11 cellular contexts compared by ENCODE assay signal in the genomic region with DNA sequence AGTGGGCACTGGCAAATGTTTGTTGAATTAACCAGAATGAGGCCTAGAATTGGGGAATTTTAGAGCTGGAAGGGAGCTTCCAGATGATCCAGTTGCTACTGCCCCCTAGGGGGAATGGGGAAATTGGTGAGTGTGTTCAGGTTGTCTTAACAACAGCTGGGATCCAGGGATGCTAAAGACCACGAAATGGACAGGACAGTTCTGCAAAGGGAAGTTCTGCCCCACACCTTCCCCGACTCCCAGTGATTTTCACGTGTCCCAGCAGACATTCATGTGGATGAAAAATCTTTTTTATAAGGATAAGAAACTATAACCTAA. TPM values are rescaled to one million over a fixed set of nuclear protein-coding genes. Genes with fewer than 3 reads are reported as not detected.
DNase-seq lines count a peak whose midpoint lies in the region; ATAC-seq, FAIRE-seq and TF ChIP-seq lines count a peak whose summit lies in the region.
"Had no signal": no experiment of that assay in that cellular context is flagged by ENCODE, and none has a peak within 500 bp of the region (broad histone marks: within the 10 kb centered on the region; RNA-seq: fewer than 3 reads in every experiment).

No MANE protein-coding gene starts in this region.

- TF ChIP-seq POLR2A in esophagus muscularis mucosa (IDR thresholded peaks at IDR 0.05; ENCODE audit: low read depth), result no peak

- H3K9me3 ChIP-seq in SJCRH30 (replicated peaks) (no peaks in the 10 kb centered on the region), small intestine (ENCODE audit: control insufficient read depth, low read depth) (no peaks in the 10 kb centered on the region), esophagus muscularis mucosa (no peaks in the 10 kb centered on the region)
- no peaks in the 10 kb centered on the region for H3K9me3 ChIP-seq in CD8-positive, alpha-beta memory T cell (ENCODE audit: low read length)

- ATAC-seq in foreskin keratinocyte (peak; percentile 20), GM21737 (IDR thresholded peaks at IDR 0.05; ENCODE audit: unreplicated experiment) (no peak)

- H3K27ac Mint-ChIP-seq in CD8-positive, alpha-beta memory T cell, result peak overlapping the region in 1 of 8 donors; percentile 56
- H3K27ac Mint-ChIP-seq: activated naive CD4-positive, alpha-beta T cell treated with anti-CD3 and anti-CD28 coated beads, Interleukin-2, amount 50 U/mL, for 24 hours had no signal

- H3K4me3 Mint-ChIP-seq in CD8-positive, alpha-beta memory T cell, result no peak overlapping the region
- H3K4me3 Mint-ChIP-seq: activated naive CD4-positive, alpha-beta T cell treated with anti-CD3 and anti-CD28 coated beads, Interleukin-2, amount 50 U/mL, for 24 hours had no signal

- H3K4me1 Mint-ChIP-seq in CD8-positive, alpha-beta memory T cell, result no peaks in the 10 kb centered on the region
- H3K4me1 Mint-ChIP-seq: activated naive CD4-positive, alpha-beta T cell treated with anti-CD3 and anti-CD28 coated beads, Interleukin-2, amount 50 U/mL, for 24 hours had no signal

- POLR2A ChIA-PET in CD8-positive, alpha-beta memory T cell (lab: Charles Lee), result no interaction called here

- in situ Hi-C loops in GM13976 (cut with MboI; ENCODE audit: low sequenced_read_pairs, unreplicated experiment), result no loop called here

- H3K4me1 ChIP-seq in SJCRH30 (peaks cover 21% of the 10 kb centered on the region), foreskin keratinocyte (peaks cover 9% of the 10 kb centered on the region), small intestine (ENCODE audit: control insufficient read depth in 2 of 2, insufficient read depth in 1 of 2, low read depth in 1 of 2, low read length in 1 of 2) (no peaks in the 10 kb centered on the region), esophagus muscularis mucosa (peaks cover 19 to 33% (median 25%) of the 10 kb centered on the region in 4 donors)
- H3K4me1 ChIP-seq in CD8-positive, alpha-beta memory T cell (ENCODE audit: insufficient read depth, low read length), result no peaks in the 10 kb centered on the region

- H3K36me3 Mint-ChIP-seq in CD8-positive, alpha-beta memory T cell, result peaks cover 4 to 70% (median 4%) of the 10 kb centered on the region in 3 donors

- WGBS in small intestine, 3 donors, result 77 to 82% (median 79%) methylated on average over 3 of the region's 3 CpGs
- 59% methylated on average over 3 of the region's 3 CpGs for whole genome bisulfite sequencing in esophagus muscularis mucosa

- CTCF ChIA-PET in CD8-positive, alpha-beta memory T cell (lab: Charles Lee), result no interaction called here

- intact Hi-C loops in esophagus muscularis mucosa (cut with DNase I), result no loop called here

- H3K36me3 ChIP-seq in SJCRH30 (peaks cover 44% of the 10 kb centered on the region), small intestine (ENCODE audit: control insufficient read depth in 2 of 2, insufficient read depth in 2 of 2, low read length in 2 of 2) (peaks cover 2 to 4% of the 10 kb centered on the region in 2 donors), esophagus muscularis mucosa (peaks cover 13 to 45% (median 31%) of the 10 kb centered on the region in 4 donors)
- peaks cover 8% of the 10 kb centered on the region for H3K36me3 ChIP-seq in CD8-positive, alpha-beta memory T cell (ENCODE audit: insufficient read depth, low read length)

- peak; percentile 42 for TF ChIP-seq CTCF in AG09319 (IDR thresholded peaks at IDR 0.05; ENCODE audit: low read depth, low read length)
- peak; percentile 23 for TF ChIP-seq CTCF in GM13976 (IDR thresholded peaks at IDR 0.05; ENCODE audit: borderline replicate concordance, control extremely low read depth, extremely low read depth, insufficient read depth, missing control alignments)
- peak; percentile 71 for TF ChIP-seq CTCF in foreskin keratinocyte (conservative IDR thresholded peaks at IDR 0.05)
- peak in 1 of 3 experiments; percentile 10 for TF ChIP-seq CTCF in esophagus muscularis mucosa (IDR thresholded peaks at IDR 0.05)

- no peaks in the 10 kb centered on the region for H3K9me3 Mint-ChIP-seq in CD8-positive, alpha-beta memory T cell
- H3K9me3 Mint-ChIP-seq: activated naive CD4-positive, alpha-beta T cell treated with anti-CD3 and anti-CD28 coated beads, Interleukin-2, amount 50 U/mL, for 24 hours had no signal

- H3K27me3 ChIP-seq in SJCRH30 (no peaks in the 10 kb centered on the region; the same call in 1 of the 2 replicates), foreskin keratinocyte (no peaks in the 10 kb centered on the region), small intestine (ENCODE audit: control insufficient read depth in 2 of 2, insufficient read depth in 2 of 2, low read length in 2 of 2) (no peaks in the 10 kb centered on the region), esophagus muscularis mucosa (no peaks in the 10 kb centered on the region)
- no peaks in the 10 kb centered on the region for H3K27me3 ChIP-seq in CD8-positive, alpha-beta memory T cell (ENCODE audit: insufficient read depth, low read length, poor library complexity, severe bottlenecking)

- DNase-seq in AG09319 (ENCODE audit: extremely low read depth, low read depth), result no peak
- no peak for DNase-seq in GM13976 (ENCODE audit: low spot score)
- peak; percentile 54 to 71 for DNase-seq in SJCRH30
- peak in 1 of 2 donors; percentile 28 for DNase-seq in foreskin keratinocyte
- DNase-seq in small intestine, result no peak
- DNase-seq in CD8-positive, alpha-beta memory T cell, result no peak
- no peak for DNase-seq in esophagus muscularis mucosa (ENCODE audit: extremely low spot score)
- DNase-seq: NCI-H1105 treated with DMSO at 0.1 percent for 48 hours, T-helper 1 cell had no signal

- no peak overlapping the region for H3K27ac ChIP-seq in SJCRH30
- H3K27ac ChIP-seq in foreskin keratinocyte, result no peak overlapping the region
- H3K27ac ChIP-seq in small intestine (ENCODE audit: low read depth in 1 of 2, low read length in 1 of 2), result no peak overlapping the region
- no peak overlapping the region for H3K27ac ChIP-seq in CD8-positive, alpha-beta memory T cell (ENCODE audit: low read depth, low read length)
- no peak overlapping the region for H3K27ac ChIP-seq in esophagus muscularis mucosa (replicated peaks in 1 of 4)

- no peak overlapping the region for H3K4me3 ChIP-seq in SJCRH30
- H3K4me3 ChIP-seq in small intestine (ENCODE audit: low read depth in 1 of 2, low read length in 2 of 2), result no peak overlapping the region
- no peak overlapping the region for H3K4me3 ChIP-seq in CD8-positive, alpha-beta memory T cell (ENCODE audit: low read length)
- no peak overlapping the region for H3K4me3 ChIP-seq in esophagus muscularis mucosa

- no peaks in the 10 kb centered on the region for H3K27me3 Mint-ChIP-seq in CD8-positive, alpha-beta memory T cell
- H3K27me3 Mint-ChIP-seq: activated naive CD4-positive, alpha-beta T cell treated with anti-CD3 and anti-CD28 coated beads, Interleukin-2, amount 50 U/mL, for 24 hours had no signal

- no peak for FAIRE-seq in small intestine (lab: Jason Lieb, UNC)

- no peak for TF ChIP-seq EP300 in esophagus muscularis mucosa (IDR thresholded peaks at IDR 0.05)

RNA-seq across cellular contexts. Expression of gene TRIM62, which starts 33.9 kb away (rescaled TPM):
- 16.9 and 17.6 TPM in 2 replicates for total RNA-seq in SJCRH30 (2014; rRNA removed; shearing (Covaris generic))
- total RNA-seq in foreskin keratinocyte (4.4 and 4.8 TPM in 2 replicates), esophagus muscularis mucosa (1 to 10 TPM; 5.0 to 9.3 (median 7.8) TPM)
- polyA plus RNA-seq in foreskin keratinocyte (3.6 and 3.9 TPM in 2 replicates), small intestine (1 to 10 TPM; 2.4 to 3.6 (median 2.7) TPM)
- 1 to 10 TPM; 5.0 to 5.5 TPM for total RNA-seq in CD8-positive, alpha-beta memory T cell
- polyA plus RNA-seq in CD8-positive, alpha-beta memory T cell, result 7.0 TPM

Comparison
In these comparisons a context has a peak if more than half of its experiments do, and no peak if none do; other contexts are left out.
1. DNase-seq: peak in SJCRH30 (2 of 2); none in AG09319 (single experiment), GM13976 (single experiment), small intestine (single experiment), CD8-positive, alpha-beta memory T cell (0 of 5) and esophagus muscularis mucosa (single experiment).